Comparison of ENCODE assay signal across 8 cellular contexts in the genomic region with DNA sequence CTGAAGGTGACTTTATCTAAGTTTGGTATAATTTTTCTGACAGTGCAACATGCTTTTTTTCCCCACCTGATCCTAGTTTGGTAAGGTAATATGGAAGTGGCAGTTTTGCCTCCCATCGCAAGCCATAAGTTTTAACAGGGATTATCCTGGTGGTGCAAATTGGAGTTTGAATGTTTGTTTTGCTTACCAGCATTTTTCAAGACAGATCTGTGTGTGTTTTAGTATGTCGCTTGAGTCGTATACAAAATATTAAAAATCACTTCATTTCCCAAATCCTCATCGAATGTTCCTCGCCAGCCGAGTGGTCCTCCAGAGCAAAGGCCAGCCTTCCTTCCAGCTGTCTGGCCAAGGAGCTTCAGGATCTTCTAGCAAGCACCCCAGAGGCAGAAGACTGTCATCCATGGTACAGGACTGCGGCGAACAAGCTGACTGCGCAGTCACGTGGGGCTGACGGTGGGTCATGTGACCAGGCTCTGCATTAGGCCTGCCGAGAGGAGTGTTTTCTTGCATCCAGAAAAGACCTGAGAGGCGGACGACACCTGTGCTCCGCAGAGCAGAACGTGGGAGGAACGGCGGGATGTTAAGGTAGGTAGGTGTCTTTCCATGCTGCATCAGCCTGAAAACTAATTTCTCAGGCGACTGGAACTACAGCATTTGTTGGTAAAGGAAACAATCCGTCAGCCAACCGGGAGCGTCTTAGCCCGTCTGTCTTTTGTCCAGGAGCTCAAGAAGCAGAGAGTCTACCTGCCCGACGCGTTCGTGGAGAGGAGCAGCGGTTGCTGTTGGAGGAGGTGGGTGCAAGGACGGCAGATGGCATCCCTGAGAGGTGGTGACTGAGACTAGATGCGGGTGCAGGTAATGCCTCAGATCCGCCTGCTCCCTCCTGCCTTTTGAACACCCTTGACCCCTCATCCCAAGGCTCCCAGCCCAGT. TPM values are rescaled to one million over a fixed set of nuclear protein-coding genes. Genes with fewer than 3 reads are reported as not detected.
DNase-seq lines count a peak whose midpoint lies in the region; ATAC-seq and TF ChIP-seq lines count a peak whose summit lies in the region.

A gene with protein sequence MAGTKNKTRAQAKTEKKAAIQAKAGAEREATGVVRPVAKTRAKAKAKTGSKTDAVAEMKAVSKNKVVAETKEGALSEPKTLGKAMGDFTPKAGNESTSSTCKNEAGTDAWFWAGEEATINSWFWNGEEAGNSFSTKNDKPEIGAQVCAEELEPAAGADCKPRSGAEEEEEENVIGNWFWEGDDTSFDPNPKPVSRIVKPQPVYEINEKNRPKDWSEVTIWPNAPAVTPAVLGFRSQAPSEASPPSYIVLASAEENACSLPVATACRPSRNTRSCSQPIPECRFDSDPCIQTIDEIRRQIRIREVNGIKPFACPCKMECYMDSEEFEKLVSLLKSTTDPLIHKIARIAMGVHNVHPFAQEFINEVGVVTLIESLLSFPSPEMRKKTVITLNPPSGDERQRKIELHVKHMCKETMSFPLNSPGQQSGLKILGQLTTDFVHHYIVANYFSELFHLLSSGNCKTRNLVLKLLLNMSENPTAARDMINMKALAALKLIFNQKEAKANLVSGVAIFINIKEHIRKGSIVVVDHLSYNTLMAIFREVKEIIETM (plus strand): TSS at position 507 of the 932 bp plus-strand sequence. CDS start 28,253 bp downstream, outside the sequence.

- H3K4me1 ChIP-seq in colonic mucosa: no peaks in the 10 kb centered on the region

- POLR2A ChIA-PET in HEK293T (lab: Yijun Ruan, JAX): no interaction called here

- H3K36me3 Mint-ChIP-seq in activated CD4-positive, alpha-beta T cell treated with anti-CD3 and anti-CD28 coated beads, Interleukin-2, amount 10 ng/mL, durations not matched to agents 24 days and 14 days (ENCODE audit: low read depth): no peaks in the 10 kb centered on the region

- no peaks in the 10 kb centered on the region for H3K36me3 ChIP-seq in colonic mucosa

- CTCF ChIA-PET in HEK293T (lab: Yijun Ruan, JAX): no interaction called here

- TF ChIP-seq CTCF in colonic mucosa (IDR thresholded peaks at IDR 0.05): no peak

- H3K27ac ChIP-seq in colonic mucosa: no peak within 1 kb of the TSS

- no peaks in the 10 kb centered on the region for H3K9me3 Mint-ChIP-seq in activated CD4-positive, alpha-beta T cell treated with anti-CD3 and anti-CD28 coated beads, Interleukin-2, amount 10 ng/mL, durations not matched to agents 24 days and 14 days

- peak within 1 kb of the TSS; percentile 81 for H3K27ac Mint-ChIP-seq in activated CD4-positive, alpha-beta T cell treated with anti-CD3 and anti-CD28 coated beads, Interleukin-2, amount 10 ng/mL, durations not matched to agents 24 days and 14 days

- H3K9ac ChIP-seq in colonic mucosa (ENCODE audit: low read depth in 2 of 2, low read length in 2 of 2): peak within 1 kb of the TSS; percentile 30 to 57

- H3K27me3 ChIP-seq in colonic mucosa: no peaks in the 10 kb centered on the region

- no peaks in the 10 kb centered on the region for H3K27me3 Mint-ChIP-seq in activated CD4-positive, alpha-beta T cell treated with anti-CD3 and anti-CD28 coated beads, Interleukin-2, amount 10 ng/mL, durations not matched to agents 24 days and 14 days

- peak; percentile 99 for ATAC-seq in left lobe of liver

- intact Hi-C loops in activated CD4-positive, alpha-beta T cell treated with anti-CD3 and anti-CD28 coated beads, Interleukin-2, amount 10 ng/mL, durations not matched to agents 24 days and 14 days (cut with micrococcal nuclease): loop anchor here (5.0 kb wide), 1 partner anchor 68 kb away; a partner anchor contains a TSS
- intact Hi-C loops in colonic mucosa (cut with DNase I): no loop called here

- peak within 1 kb of the TSS; percentile 38 for H3K4me3 ChIP-seq in colonic mucosa

- no peaks in the 10 kb centered on the region for H3K9me3 ChIP-seq in colonic mucosa

- H3K4me3 Mint-ChIP-seq in activated CD4-positive, alpha-beta T cell treated with anti-CD3 and anti-CD28 coated beads, Interleukin-2, amount 10 ng/mL, durations not matched to agents 24 days and 14 days: peak within 1 kb of the TSS; percentile 89

- H3K4me1 Mint-ChIP-seq in activated CD4-positive, alpha-beta T cell treated with anti-CD3 and anti-CD28 coated beads, Interleukin-2, amount 10 ng/mL, durations not matched to agents 24 days and 14 days: peaks cover 8% of the 10 kb centered on the region

- DNase-seq in EH (ENCODE audit: low read depth) (peak; percentile 76), HEK293T (ENCODE audit: extremely low spot score) (peak; percentile 81), NCI-H187 (lab: John Stamatoyannopoulos, UW) (peak; percentile 82 to 83), colonic mucosa (peak; percentile 81), left lobe of liver (ENCODE audit: low spot score) (peak; percentile 79), DMS53 (lab: John Stamatoyannopoulos, UW) (no peak)
- DNase-seq in activated CD4-positive, alpha-beta T cell treated with anti-CD3 and anti-CD28 coated beads, Interleukin-2, amount 10 ng/mL, durations not matched to agents 24 days and 14 days: peak; percentile 91
- peak; percentile 58 for DNase-seq in stimulated activated CD4-positive, alpha-beta T cell treated with anti-CD3 and anti-CD28 coated beads, Interleukin-2, amount 100 ng/mL, for 48 hours

TF ChIP-seq in HEK293T, 16 proteins besides CTCF, POLR2A, EP300 and RAD21:
- TF ChIP-seq BHLHE40 (IDR thresholded peaks at IDR 0.05; ENCODE audit: borderline replicate concordance): no peak
- peak; percentile 94 for TF ChIP-seq L3MBTL2 (conservative IDR thresholded peaks at IDR 0.05)
- TF ChIP-seq ARNT (IDR thresholded peaks at IDR 0.05): no peak
- TF ChIP-seq FOXM1 (IDR thresholded peaks at IDR 0.05; ENCODE audit: borderline replicate concordance): no peak

RNA-seq across cellular contexts. Expression of the gene that starts here (rescaled TPM):
- 0.56 and 1.7 TPM in 2 replicates for total RNA-seq in activated CD4-positive, alpha-beta T cell treated with anti-CD3 and anti-CD28 coated beads, Interleukin-2, amount 10 ng/mL, durations not matched to agents 24 days and 14 days
- total RNA-seq in colonic mucosa: 1 to 10 TPM; 3.7 to 4.0 TPM
- 2.4 TPM for total RNA-seq in left lobe of liver
